17 cellular contexts compared by ENCODE assay signal in the genomic region with DNA sequence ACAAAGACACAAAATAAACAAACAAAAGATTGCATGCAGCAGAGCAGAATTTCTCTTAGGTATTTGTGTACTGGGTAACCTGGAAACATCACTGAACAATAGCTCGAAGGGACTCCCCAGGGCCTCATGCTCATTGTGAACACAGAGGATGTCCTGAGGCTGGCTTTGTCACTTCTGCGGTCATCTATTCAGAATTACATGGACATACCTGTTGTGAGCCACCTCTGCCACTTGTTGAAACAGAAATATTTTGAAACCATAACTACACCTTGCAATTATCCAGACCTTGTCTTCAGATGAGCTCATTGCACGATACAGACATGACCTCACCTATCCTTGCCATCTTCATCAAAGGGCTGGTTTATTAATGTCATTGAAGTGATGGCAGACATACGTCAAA. TPM values are rescaled to one million over a fixed set of nuclear protein-coding genes. Genes with fewer than 3 reads are reported as not detected.
"Had no signal": no experiment of that assay in that cellular context is flagged by ENCODE, and none has a peak within 500 bp of the region (broad histone marks: within the 10 kb centered on the region; RNA-seq: fewer than 3 reads in every experiment).

No MANE protein-coding gene starts in this region.

- H3K4me1 ChIP-seq: prostate gland, right lobe of liver, upper lobe of left lung had no signal

- H3K4me3 Mint-ChIP-seq: activated CD4-positive, alpha-beta memory T cell treated with anti-CD3 and anti-CD28 coated beads for 36 hours; nephron progenitor cell; stimulated activated naive B cell treated with anti-CD40 and anti-IgM and Interleukin-4, amounts not matched to agents 10 μg/mL and 1 μg/mL and 100 μg/mL, for 72 hours had no signal

- H3K27ac Mint-ChIP-seq: activated CD4-positive, alpha-beta memory T cell treated with anti-CD3 and anti-CD28 coated beads for 36 hours; stimulated activated naive B cell treated with anti-CD40 and anti-IgM and Interleukin-4, amounts not matched to agents 10 μg/mL and 1 μg/mL and 100 μg/mL, for 72 hours had no signal

- H3K27me3 Mint-ChIP-seq: activated CD4-positive, alpha-beta memory T cell treated with anti-CD3 and anti-CD28 coated beads for 36 hours had no signal

- H3K36me3 ChIP-seq: cardiac muscle cell, heart left ventricle, prostate gland, right lobe of liver, spleen, upper lobe of left lung had no signal

- H3K9me3 ChIP-seq: heart left ventricle, prostate gland, right lobe of liver, upper lobe of left lung had no signal

- H3K27me3 ChIP-seq: cardiac muscle cell, heart left ventricle, right lobe of liver, spleen, upper lobe of left lung had no signal

- H3K4me3 ChIP-seq: cardiac muscle cell, heart left ventricle, prostate gland, right lobe of liver, spleen, upper lobe of left lung had no signal

- H3K27ac ChIP-seq: cardiac muscle cell, heart left ventricle, prostate gland, right lobe of liver, spleen, upper lobe of left lung had no signal

- DNase-seq: activated CD4-positive, alpha-beta memory T cell treated with anti-CD3 and anti-CD28 coated beads for 36 hours; activated gamma-delta T cell treated with Interleukin-2 at 50 U/mL for 16 hours; activated T-cell treated with anti-CD3 and anti-CD28 coated beads, Interleukin-2, amount 50 U/mL, for 48 hours; aorta; heart left ventricle; mesenchymal stem cell; nephron progenitor cell; right lobe of liver; spleen; stimulated activated CD4-positive, alpha-beta T cell treated with anti-CD3 and anti-CD28 coated beads, Interleukin-2, amount 100 ng/mL, for 24 hours; stimulated activated naive B cell treated with anti-CD40 and anti-IgM and Interleukin-4, amounts not matched to agents 10 μg/mL and 1 μg/mL and 100 μg/mL, for 72 hours; substantia nigra; T1000; upper lobe of left lung had no signal

- H3K36me3 Mint-ChIP-seq: activated CD4-positive, alpha-beta memory T cell treated with anti-CD3 and anti-CD28 coated beads for 36 hours; stimulated activated naive B cell treated with anti-CD40 and anti-IgM and Interleukin-4, amounts not matched to agents 10 μg/mL and 1 μg/mL and 100 μg/mL, for 72 hours had no signal

RNA-seq across cellular contexts. Expression of gene CREG2, which starts 23.4 kb away (rescaled TPM):
- total RNA-seq: activated CD4-positive, alpha-beta memory T cell treated with anti-CD3 and anti-CD28 coated beads for 36 hours; left lobe of liver; prostate gland had no signal
- polyA plus RNA-seq: aorta, heart left ventricle, spleen had no signal
